Comparison of ENCODE assay signal across 8 cellular contexts in the genomic region with DNA sequence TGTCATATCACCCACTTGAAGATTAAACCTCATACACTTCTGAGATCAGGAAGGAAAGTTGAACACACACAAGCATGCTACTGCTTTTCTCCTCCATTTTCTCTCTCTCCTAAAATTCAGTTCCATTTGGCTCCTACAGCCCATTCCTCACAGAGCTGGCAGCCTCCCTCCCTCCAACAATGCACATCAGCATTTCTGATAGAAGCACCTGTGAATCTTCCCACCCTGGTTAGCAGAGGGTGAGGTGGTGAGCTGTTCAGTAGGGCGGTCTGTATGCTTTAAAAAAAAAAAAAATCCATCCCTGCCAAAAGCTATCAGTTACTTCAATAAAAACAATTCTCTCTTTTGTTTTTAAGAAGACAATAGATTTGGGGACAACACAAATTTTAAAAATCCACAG.
"Had no signal": no experiment of that assay in that cellular context is flagged by ENCODE, and none has a peak within 500 bp of the region (broad histone marks: within the 10 kb centered on the region; RNA-seq: fewer than 3 reads in every experiment).

No MANE protein-coding gene starts in this region.

- H3K9me3 ChIP-seq: HAP-1 had no signal

- H3K36me3 ChIP-seq: HAP-1 had no signal

- DNase-seq: H7, HFFc6 had no signal

- H3K9me3 Mint-ChIP-seq: HFFc6 had no signal

- H3K27ac ChIP-seq: HL-60 had no signal

- H3K36me3 Mint-ChIP-seq: IgD-negative memory B cell had no signal

- H3K27me3 Mint-ChIP-seq: IgD-negative memory B cell had no signal

- H3K4me3 ChIP-seq: GM23338, HAP-1 had no signal

- ATAC-seq: GM23338, HCT116, HepG2 had no signal

- H3K4me1 ChIP-seq: HAP-1 had no signal

- H3K4me3 Mint-ChIP-seq: GM23338, HFFc6, IgD-negative memory B cell had no signal

- H3K27ac Mint-ChIP-seq: GM23338, HFFc6 had no signal

- H3K4me1 Mint-ChIP-seq: IgD-negative memory B cell had no signal
